ENCODE assay signal across 14 cellular contexts in the genomic region with DNA sequence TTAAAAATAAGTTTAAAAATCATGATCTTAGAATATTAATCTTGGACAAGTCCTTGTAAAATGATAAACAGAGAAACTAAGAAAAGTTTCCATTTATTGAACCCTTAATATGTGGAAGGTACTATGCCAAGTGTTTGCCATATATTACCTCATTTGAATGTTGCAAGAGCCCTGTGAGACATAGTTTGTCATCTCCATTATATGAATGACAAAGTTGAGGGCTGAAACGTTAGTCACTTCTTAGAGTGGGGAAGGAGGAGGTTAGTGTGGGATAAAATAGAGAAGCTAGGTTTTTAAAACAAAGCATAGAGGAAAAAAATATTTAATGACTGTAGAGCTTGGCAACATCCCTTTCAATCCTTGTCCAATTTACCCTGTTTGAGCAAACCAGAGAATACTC.
DNase-seq lines count a peak whose midpoint lies in the region; ATAC-seq and TF ChIP-seq lines count a peak whose summit lies in the region.
"Had no signal": no experiment of that assay in that cellular context is flagged by ENCODE, and none has a peak within 500 bp of the region (broad histone marks: within the 10 kb centered on the region; RNA-seq: fewer than 3 reads in every experiment).

No MANE protein-coding gene starts in this region.

- H3K9me3 Mint-ChIP-seq in stimulated activated naive CD8-positive, alpha-beta T cell treated with anti-CD3 and anti-CD28 coated beads, Interleukin-15, amount 100 ng/mL, for 72 hours, result no peaks in the 10 kb centered on the region
- H3K9me3 Mint-ChIP-seq: activated T-helper 2 cell treated with anti-CD3 and anti-CD28 coated beads, Interferon-gamma antibody, Interleukin-2, Interleukin-4, amounts not matched to agents 10 μg/mL and 5 μg/mL and 100 μg/mL, durations not matched to agents 14 hours and 24 hours and 36 hours had no signal

- no peak overlapping the region for H3K27ac Mint-ChIP-seq in stimulated activated naive CD8-positive, alpha-beta T cell treated with anti-CD3 and anti-CD28 coated beads, Interleukin-15, amount 100 ng/mL, for 72 hours
- H3K27ac Mint-ChIP-seq: activated T-helper 2 cell treated with anti-CD3 and anti-CD28 coated beads, Interferon-gamma antibody, Interleukin-2, Interleukin-4, amounts not matched to agents 10 μg/mL and 5 μg/mL and 100 μg/mL, durations not matched to agents 14 hours and 24 hours and 36 hours; B cell had no signal

- H3K27me3 Mint-ChIP-seq in stimulated activated naive CD8-positive, alpha-beta T cell treated with anti-CD3 and anti-CD28 coated beads, Interleukin-15, amount 100 ng/mL, for 72 hours, result peaks cover 87% of the 10 kb centered on the region

- peak; percentile 41 for ATAC-seq in stimulated activated naive CD8-positive, alpha-beta T cell treated with anti-CD3 and anti-CD28 coated beads, Interleukin-15, amount 100 ng/mL, for 72 hours
- no peak for ATAC-seq in stimulated activated naive CD8-positive, alpha-beta T cell treated with anti-CD3 and anti-CD28 coated beads, Interleukin-15, Interleukin-2, amounts not matched to agents 100 U/mL and 50 U/mL, for 24 hours
- ATAC-seq in HG03039 (IDR thresholded peaks at IDR 0.05; ENCODE audit: unreplicated experiment), result no peak
- ATAC-seq in GM18873 (IDR thresholded peaks at IDR 0.05; ENCODE audit: low FRiP score, unreplicated experiment), result no peak
- ATAC-seq: left colon, right cardiac atrium had no signal

- no peak for TF ChIP-seq CTCF in astrocyte of the spinal cord (IDR thresholded peaks at IDR 0.05; ENCODE audit: low read depth, low read length)

- DNase-seq in stimulated activated naive CD8-positive, alpha-beta T cell treated with anti-CD3 and anti-CD28 coated beads, Interleukin-15, amount 100 ng/mL, for 72 hours, result no peak
- no peak for DNase-seq in stimulated activated naive CD8-positive, alpha-beta T cell treated with anti-CD3 and anti-CD28 coated beads, Interleukin-15, Interleukin-2, amounts not matched to agents 100 U/mL and 50 U/mL, for 24 hours
- DNase-seq in astrocyte of the spinal cord (ENCODE audit: low read depth, low spot score) (peak; percentile 63), kidney tubule cell (ENCODE audit: low spot score) (peak; percentile 89), germinal center (ENCODE audit: low spot score) (no peak)
- no peak for DNase-seq in activated CD4-positive, CD25-positive, alpha-beta regulatory T cell (lab: John Stamatoyannopoulos, UW)
- DNase-seq: effector CD4-positive, alpha-beta T cell; left colon; NCI-H1048; right cardiac atrium had no signal

- peaks cover 9% of the 10 kb centered on the region for H3K4me1 Mint-ChIP-seq in stimulated activated naive CD8-positive, alpha-beta T cell treated with anti-CD3 and anti-CD28 coated beads, Interleukin-15, amount 100 ng/mL, for 72 hours

- in situ Hi-C loops in astrocyte of the spinal cord (cut with HindIII; ENCODE audit: low sequenced_read_pairs), result no loop called here

- no peak overlapping the region for H3K4me3 Mint-ChIP-seq in stimulated activated naive CD8-positive, alpha-beta T cell treated with anti-CD3 and anti-CD28 coated beads, Interleukin-15, amount 100 ng/mL, for 72 hours
- H3K4me3 Mint-ChIP-seq: B cell had no signal

- peak overlapping the region; percentile 58 for H3K4me3 ChIP-seq in astrocyte of the spinal cord (ENCODE audit: low read depth, low read length)

Comparison
In these comparisons a context has a peak if more than half of its experiments do, and no peak if none do; other contexts are left out.
1. DNase-seq: peak in astrocyte of the spinal cord (single experiment) and kidney tubule cell (single experiment); none in stimulated activated naive CD8-positive, alpha-beta T cell treated with anti-CD3 and anti-CD28 coated beads, Interleukin-15, amount 100 ng/mL, for 72 hours (0 of 2), stimulated activated naive CD8-positive, alpha-beta T cell treated with anti-CD3 and anti-CD28 coated beads, Interleukin-15, Interleukin-2, amounts not matched to agents 100 U/mL and 50 U/mL, for 24 hours (single experiment), germinal center (single experiment) and activated CD4-positive, CD25-positive, alpha-beta regulatory T cell (0 of 4).